Comparison of ENCODE assay signal across 28 cellular contexts in genomic region chr18:74725690-74726089, GRCh38.
"Had no signal": no experiment of that assay in that cellular context is flagged by ENCODE, and none has a peak within 500 bp of the region (broad histone marks: within the 10 kb centered on the region; RNA-seq: fewer than 3 reads in every experiment).

No MANE protein-coding gene starts in this region.

- H3K4me3 ChIP-seq: coronary artery, esophagus squamous epithelium, lung, mucosa of descending colon, prostate gland, right atrium auricular region, sigmoid colon, skin epidermis, spleen, thoracic aorta, tibial nerve, upper lobe of right lung, uterus had no signal

- H3K9me3 Mint-ChIP-seq: immature natural killer cell; memory B cell; natural killer cell treated with Interleukin-12 subunit alpha and Interleukin-12 subunit beta and Interleukin-15 and Interleukin-18, amount 100 ng/mL, for 72 hours; neural crest cell; stimulated activated naive B cell treated with anti-CD40 and anti-IgM and Interleukin-4, amounts not matched to agents 10 μg/mL and 1 μg/mL and 100 μg/mL, for 72 hours; stimulated activated naive CD8-positive, alpha-beta T cell treated with anti-CD3 and anti-CD28 coated beads, Interleukin-15, Interleukin-2, amounts not matched to agents 100 ng/mL and 50 ng/mL, for 24 hours had no signal

- DNase-seq: dermis blood vessel endothelial cell; effector memory CD4-positive, alpha-beta T cell; erythroblast; esophagus squamous epithelium; hypothalamus; immature natural killer cell; left colon; left ventricle myocardium superior; mucosa of descending colon; naive B cell; sigmoid colon; spleen; stimulated activated CD4-positive, alpha-beta T cell treated with anti-CD3 and anti-CD28 coated beads, Interleukin-4, amount 100 ng/mL, for 4 hours; stimulated activated naive B cell treated with anti-CD40 and anti-IgM and Interleukin-4, amounts not matched to agents 10 μg/mL and 1 μg/mL and 100 μg/mL, for 72 hours; upper lobe of right lung; uterus had no signal

- H3K27ac Mint-ChIP-seq: immature natural killer cell; memory B cell; naive B cell; natural killer cell treated with Interleukin-12 subunit alpha and Interleukin-12 subunit beta and Interleukin-15 and Interleukin-18, amount 100 ng/mL, for 72 hours; stimulated activated naive B cell treated with anti-CD40 and anti-IgM and Interleukin-4, amounts not matched to agents 10 μg/mL and 1 μg/mL and 100 μg/mL, for 72 hours; stimulated activated naive CD8-positive, alpha-beta T cell treated with anti-CD3 and anti-CD28 coated beads, Interleukin-15, Interleukin-2, amounts not matched to agents 100 ng/mL and 50 ng/mL, for 24 hours had no signal

- ATAC-seq: left colon; left ventricle myocardium superior; mucosa of descending colon; natural killer cell treated with Interleukin-12 subunit alpha and Interleukin-12 subunit beta and Interleukin-15 and Interleukin-18, amount 100 ng/mL, for 72 hours; stimulated activated naive B cell treated with anti-CD40 and anti-IgM and Interleukin-4, amounts not matched to agents 10 μg/mL and 1 μg/mL and 100 μg/mL, for 72 hours; upper lobe of right lung had no signal

- H3K27ac ChIP-seq: coronary artery, esophagus squamous epithelium, neutrophil, prostate gland, right atrium auricular region, sigmoid colon, skin epidermis, spleen, thoracic aorta, tibial nerve, upper lobe of right lung, uterus had no signal

- H3K27me3 Mint-ChIP-seq: memory B cell; naive B cell; natural killer cell treated with Interleukin-12 subunit alpha and Interleukin-12 subunit beta and Interleukin-15 and Interleukin-18, amount 100 ng/mL, for 72 hours; stimulated activated naive B cell treated with anti-CD40 and anti-IgM and Interleukin-4, amounts not matched to agents 10 μg/mL and 1 μg/mL and 100 μg/mL, for 72 hours; stimulated activated naive CD8-positive, alpha-beta T cell treated with anti-CD3 and anti-CD28 coated beads, Interleukin-15, Interleukin-2, amounts not matched to agents 100 ng/mL and 50 ng/mL, for 24 hours had no signal

- H3K36me3 ChIP-seq: esophagus squamous epithelium, neutrophil, prostate gland, right atrium auricular region, sigmoid colon, thoracic aorta, tibial nerve, upper lobe of right lung, uterus had no signal

- H3K36me3 Mint-ChIP-seq: natural killer cell treated with Interleukin-12 subunit alpha and Interleukin-12 subunit beta and Interleukin-15 and Interleukin-18, amount 100 ng/mL, for 72 hours had no signal

- H3K4me1 ChIP-seq: prostate gland, tibial nerve, upper lobe of right lung, uterus had no signal

- H3K4me3 Mint-ChIP-seq: immature natural killer cell; memory B cell; naive B cell; natural killer cell treated with Interleukin-12 subunit alpha and Interleukin-12 subunit beta and Interleukin-15 and Interleukin-18, amount 100 ng/mL, for 72 hours; neural crest cell; stimulated activated naive B cell treated with anti-CD40 and anti-IgM and Interleukin-4, amounts not matched to agents 10 μg/mL and 1 μg/mL and 100 μg/mL, for 72 hours; stimulated activated naive CD8-positive, alpha-beta T cell treated with anti-CD3 and anti-CD28 coated beads, Interleukin-15, Interleukin-2, amounts not matched to agents 100 ng/mL and 50 ng/mL, for 24 hours had no signal

- H3K9me3 ChIP-seq: esophagus squamous epithelium, mucosa of descending colon, neutrophil, prostate gland, right atrium auricular region, sigmoid colon, spleen, thoracic aorta, tibial nerve, upper lobe of right lung, uterus had no signal

- H3K4me1 Mint-ChIP-seq: neural crest cell had no signal

- H3K27me3 ChIP-seq: esophagus squamous epithelium, neutrophil, right atrium auricular region, sigmoid colon, spleen, tibial nerve, upper lobe of right lung, uterus had no signal
